In genomic region chr7:151724920-151725584, GRCh38 we compare ENCODE assay signal across 26 cellular contexts.
A peak's percentile ranks its signal among the peaks of the same experiment; 100 is the strongest.
DNase-seq lines count a peak whose midpoint lies in the region; ATAC-seq and TF ChIP-seq lines count a peak whose summit lies in the region.
"Had no signal": no experiment of that assay in that cellular context is flagged by ENCODE, and none has a peak within 500 bp of the region (broad histone marks: within the 10 kb centered on the region; RNA-seq: fewer than 3 reads in every experiment).

No MANE protein-coding gene starts in this region.

- H4K20me1 ChIP-seq in SK-N-SH (ENCODE audit: insufficient read depth) = no peaks in the 10 kb centered on the region

- peak; percentile 39 for DNase-seq in SK-N-SH
- no peak for DNase-seq in activated B cell treated with CpG ODN at 0.5 μM for 24 hours
- no peak for DNase-seq in right cardiac atrium
- DNase-seq in type B pancreatic cell (ENCODE audit: extremely low spot score, unreplicated experiment) = no peak
- no peak for DNase-seq in activated CD4-positive, alpha-beta T cell treated with anti-CD3 and anti-CD28 coated beads for 1 hour
- DNase-seq in vagina (ENCODE audit: extremely low spot score in 2 of 2) = no peak
- DNase-seq: activated CD8-positive, alpha-beta memory T cell treated with anti-CD3 and anti-CD28 coated beads for 24 hours; activated gamma-delta T cell; activated T-cell treated with anti-CD3 and anti-CD28 coated beads, Interleukin-2, amount 50 U/mL, for 24 hours; CD8-positive, alpha-beta T cell; dermis blood vessel endothelial cell; gastrocnemius medialis; natural killer cell; NCI-H1436; NCI-H2081 treated with DMSO at 0.1 percent for 48 hours; NCI-H446; spleen; stimulated activated CD4-positive, alpha-beta T cell treated with anti-CD3 and anti-CD28 coated beads, Interleukin-2, amount 100 ng/mL, for 48 hours; T-helper 17 cell; upper lobe of right lung had no signal

- POLR2A ChIA-PET in SK-N-SH (lab: Yijun Ruan, JAX) (no interaction called here), activated B cell treated with CpG ODN at 0.5 μM for 24 hours (lab: Charles Lee) (no interaction called here)

- H3K4me3 Mint-ChIP-seq in activated B cell treated with CpG ODN at 0.5 μM for 24 hours (peak overlapping the region; percentile 13), type B pancreatic cell (peak overlapping the region; percentile 20)
- H3K4me3 Mint-ChIP-seq: activated T-cell treated with anti-CD3 and anti-CD28 coated beads, Interleukin-2, amount 50 U/mL, for 24 hours; CD8-positive, alpha-beta T cell; natural killer cell; T-helper 17 cell had no signal

- no peak overlapping the region for H2AFZ ChIP-seq in SK-N-SH (ENCODE audit: low read depth)

- no peaks in the 10 kb centered on the region for H3K9me3 Mint-ChIP-seq in activated B cell treated with CpG ODN at 0.5 μM for 24 hours
- H3K9me3 Mint-ChIP-seq in type B pancreatic cell = no peaks in the 10 kb centered on the region
- H3K9me3 Mint-ChIP-seq: activated T-cell treated with anti-CD3 and anti-CD28 coated beads, Interleukin-2, amount 50 U/mL, for 24 hours; CD8-positive, alpha-beta T cell; natural killer cell had no signal

- H3K27me3 Mint-ChIP-seq in activated B cell treated with CpG ODN at 0.5 μM for 24 hours = no peaks in the 10 kb centered on the region
- H3K27me3 Mint-ChIP-seq in type B pancreatic cell = peaks cover 4% of the 10 kb centered on the region
- H3K27me3 Mint-ChIP-seq: activated T-cell treated with anti-CD3 and anti-CD28 coated beads, Interleukin-2, amount 50 U/mL, for 24 hours; T-helper 17 cell had no signal

- TF ChIP-seq POLR2A in vagina (IDR thresholded peaks at IDR 0.05) = no peak

- ATAC-seq in SK-N-SH treated with all-trans-retinoic acid at 6 μM for 48 hours (no peak), activated B cell treated with CpG ODN at 0.5 μM for 24 hours (ENCODE audit: low read depth) (peak; percentile 54), right cardiac atrium (no peak), HG02759 (IDR thresholded peaks at IDR 0.05; ENCODE audit: unreplicated experiment) (no peak)
- ATAC-seq: CD8-positive, alpha-beta T cell; natural killer cell; T-helper 17 cell had no signal

- no peak overlapping the region for H3K9ac ChIP-seq in SK-N-SH

- TF ChIP-seq CTCF in SK-N-SH (IDR thresholded peaks at IDR 0.05) (no peak), activated B cell treated with CpG ODN at 0.5 μM for 24 hours (IDR thresholded peaks at IDR 0.05) (no peak), type B pancreatic cell (conservative IDR thresholded peaks at IDR 0.05) (no peak), vagina (IDR thresholded peaks at IDR 0.05) (no peak)

- H3K27me3 ChIP-seq in SK-N-SH (ENCODE audit: insufficient read depth) (no peaks in the 10 kb centered on the region), right cardiac atrium (ENCODE audit: control insufficient read depth, insufficient read depth) (no peaks in the 10 kb centered on the region), vagina (no peaks in the 10 kb centered on the region)
- H3K27me3 ChIP-seq: gastrocnemius medialis, pancreas, spleen, upper lobe of right lung had no signal

- H3K4me1 Mint-ChIP-seq in activated B cell treated with CpG ODN at 0.5 μM for 24 hours = peaks cover 37% of the 10 kb centered on the region
- H3K4me1 Mint-ChIP-seq in type B pancreatic cell (ENCODE audit: unreplicated experiment) = peaks cover 19% of the 10 kb centered on the region

- H3K4me2 ChIP-seq in SK-N-SH = no peak overlapping the region

- H3K4me1 ChIP-seq in SK-N-SH (ENCODE audit: control insufficient read depth in 1 of 2, insufficient read depth in 2 of 2, low read depth in 1 of 2, low read length in 1 of 2) (peaks cover 22% of the 10 kb centered on the region in 2 experiments; a peak in 3 of 4 replicates), right cardiac atrium (ENCODE audit: control insufficient read depth, insufficient read depth, low read length) (peaks cover 8% of the 10 kb centered on the region), vagina (peaks cover 17% of the 10 kb centered on the region)
- H3K4me1 ChIP-seq: pancreas had no signal

- intact Hi-C loops in activated B cell treated with CpG ODN at 0.5 μM for 24 hours (cut with micrococcal nuclease) (loop anchor here (5.0 kb wide), 1 partner anchor 152 kb away; the partner anchor contains the start of gene PRKAG2), right cardiac atrium (cut with DNase I) (no loop called here), vagina (cut with DNase I) (no loop called here)

- no peak overlapping the region for H3K27ac ChIP-seq in SK-N-SH (ENCODE audit: low read depth in 2 of 2, low read length in 1 of 2)
- H3K27ac ChIP-seq in right cardiac atrium (ENCODE audit: low read length) = peak overlapping the region; percentile 73
- H3K27ac ChIP-seq in vagina = no peak overlapping the region
- H3K27ac ChIP-seq: 22Rv1, gastrocnemius medialis, pancreas, RWPE1, SK-N-MC, spleen, upper lobe of right lung had no signal

- H3K36me3 ChIP-seq in SK-N-SH (replicated peaks in 1 of 2; ENCODE audit: control insufficient read depth in 1 of 2, insufficient read depth in 2 of 2, low read length in 1 of 2) (no peaks in the 10 kb centered on the region), vagina (no peaks in the 10 kb centered on the region)
- H3K36me3 ChIP-seq: gastrocnemius medialis, pancreas, spleen, upper lobe of right lung had no signal

- no peak for TF ChIP-seq EP300 in SK-N-SH (IDR thresholded peaks at IDR 0.05; ENCODE audit: borderline replicate concordance in 1 of 2, low read depth in 1 of 2, low read length in 1 of 2)

- 95% methylated on average over 22 of the region's 22 CpGs for WGBS in SK-N-SH (ENCODE audit: low lambda C conversion rate)
- WGBS in right cardiac atrium = 77% methylated on average over 22 of the region's 22 CpGs

- H3K9me3 ChIP-seq in SK-N-SH (no peaks in the 10 kb centered on the region), right cardiac atrium (ENCODE audit: control insufficient read depth, low read length) (no peaks in the 10 kb centered on the region), vagina (no peaks in the 10 kb centered on the region)
- H3K9me3 ChIP-seq: gastrocnemius medialis, pancreas, spleen, upper lobe of right lung had no signal

- no peaks in the 10 kb centered on the region for H3K79me2 ChIP-seq in SK-N-SH (ENCODE audit: insufficient read depth)

- no peak overlapping the region for H3K4me3 ChIP-seq in SK-N-SH (ENCODE audit: low read depth in 2 of 2, low read length in 1 of 2)
- no peak overlapping the region for H3K4me3 ChIP-seq in right cardiac atrium (ENCODE audit: low read length)
- H3K4me3 ChIP-seq in vagina = no peak overlapping the region
- H3K4me3 ChIP-seq: gastrocnemius medialis, pancreas, SK-N-MC, spleen, upper lobe of right lung had no signal

- TF ChIP-seq RAD21 in SK-N-SH (IDR thresholded peaks at IDR 0.05; ENCODE audit: low read length) = no peak

- CTCF ChIA-PET in SK-N-SH (lab: Yijun Ruan, JAX) (interaction anchor here (0.9 to 6.8 kb wide), 5 partner anchors 9 to 93 kb away, joined by 3 to 42 read pairs (median 4); no protein-coding TSS in a partner anchor), activated B cell treated with CpG ODN at 0.5 μM for 24 hours (lab: Charles Lee) (interaction anchor here (1.2 kb wide), 1 partner anchor 34 kb away, joined by 5 read pairs; no protein-coding TSS in a partner anchor)

- H3F3A ChIP-seq in SK-N-SH (replicated peaks; ENCODE audit: insufficient read depth) = no peaks in the 10 kb centered on the region

- no peaks in the 10 kb centered on the region for H3K9me2 ChIP-seq in SK-N-SH

- H3K27ac Mint-ChIP-seq in activated B cell treated with CpG ODN at 0.5 μM for 24 hours = no peak overlapping the region
- H3K27ac Mint-ChIP-seq in type B pancreatic cell = no peak overlapping the region
- H3K27ac Mint-ChIP-seq: activated T-cell treated with anti-CD3 and anti-CD28 coated beads, Interleukin-2, amount 50 U/mL, for 24 hours; CD8-positive, alpha-beta T cell; natural killer cell; T-helper 17 cell had no signal

- H3K36me3 Mint-ChIP-seq in activated B cell treated with CpG ODN at 0.5 μM for 24 hours (ENCODE audit: low read depth) (no peaks in the 10 kb centered on the region), type B pancreatic cell (no peaks in the 10 kb centered on the region)
- H3K36me3 Mint-ChIP-seq: natural killer cell had no signal

TF ChIP-seq in SK-N-SH, 30 proteins besides CTCF, POLR2A, EP300 and RAD21 (continues in another document):
- no peak for TF ChIP-seq FOXJ3 (CRISPR knock-in tag; IDR thresholded peaks at IDR 0.05)
- no peak for TF ChIP-seq YY1 (IDR thresholded peaks at IDR 0.05; ENCODE audit: low read depth)
- no peak for TF ChIP-seq EZH2phosphoT487 (IDR thresholded peaks at IDR 0.05; ENCODE audit: borderline replicate concordance, low read depth)
- no peak for TF ChIP-seq TCF12 (IDR thresholded peaks at IDR 0.05)
- no peak for TF ChIP-seq CHD2 (IDR thresholded peaks at IDR 0.05; ENCODE audit: low read length, partially characterized antibody)
- no peak for TF ChIP-seq NRF1 (IDR thresholded peaks at IDR 0.05; ENCODE audit: low read depth, low read length)
- TF ChIP-seq FOSL2 (IDR thresholded peaks at IDR 0.05; ENCODE audit: borderline replicate concordance, low read depth) = no peak
- TF ChIP-seq SIN3A (IDR thresholded peaks at IDR 0.05; ENCODE audit: borderline replicate concordance, low read depth, low read length) = no peak
- TF ChIP-seq MEF2A (IDR thresholded peaks at IDR 0.05; ENCODE audit: borderline replicate concordance, low read depth) = no peak
- no peak for TF ChIP-seq GABPA (IDR thresholded peaks at IDR 0.05; ENCODE audit: low read depth)
- no peak for TF ChIP-seq MXI1 (IDR thresholded peaks at IDR 0.05; ENCODE audit: low read depth, low read length)
- no peak for TF ChIP-seq RCOR1 (IDR thresholded peaks at IDR 0.05; ENCODE audit: low read length)

TF ChIP-seq in SK-N-SH treated with all-trans-retinoic acid at 6 μM for 48 hours, 23 proteins besides CTCF, POLR2A, EP300 and RAD21:
- TF ChIP-seq ARNTL (CRISPR knock-in tag; IDR thresholded peaks at IDR 0.05; ENCODE audit: borderline replicate concordance, low read depth) (no peak), ZNF8 (CRISPR knock-in tag; IDR thresholded peaks at IDR 0.05) (no peak)
